8 cellular contexts compared by ENCODE assay signal in genomic region chr6:85464722-85465150, GRCh38. TPM values are rescaled to one million over a fixed set of nuclear protein-coding genes. Genes with fewer than 3 reads are reported as not detected.
DNase-seq lines count a peak whose midpoint lies in the region; ATAC-seq, FAIRE-seq and TF ChIP-seq lines count a peak whose summit lies in the region.

No MANE protein-coding gene starts in this region.

- WGBS in mammary epithelial cell (ENCODE audit: low coverage, missing lambda C conversion rate) = 2% methylated on average over 4 of the region's 4 CpGs

- H3K9me3 ChIP-seq in PC-9 (ENCODE audit: insufficient read depth, low read depth) (no peaks in the 10 kb centered on the region), mammary epithelial cell (replicated peaks; ENCODE audit: insufficient read depth, low read length) (no peaks in the 10 kb centered on the region), skeletal muscle satellite cell (replicated peaks; ENCODE audit: low read length) (no peaks in the 10 kb centered on the region)

- H3K9ac ChIP-seq in mammary epithelial cell (ENCODE audit: insufficient read depth, low read length) (peak overlapping the region; percentile 39), skeletal muscle satellite cell (ENCODE audit: low read depth, low read length) (peak overlapping the region; percentile 92)

- H3K4me2 ChIP-seq in PC-9 = peak overlapping the region; percentile 79
- H3K4me2 ChIP-seq in mammary epithelial cell (ENCODE audit: insufficient read depth, low read depth, low read length) = peak overlapping the region; percentile 47
- H3K4me2 ChIP-seq in skeletal muscle satellite cell (ENCODE audit: low read length) = peak overlapping the region; percentile 79

- in situ Hi-C loops in mammary epithelial cell (cut with MboI; ENCODE audit: low sequenced_read_pairs in 2 of 2) = no loop called here

- H2AFZ ChIP-seq in PC-9 (no peak overlapping the region), mammary epithelial cell (ENCODE audit: low read depth, low read length) (no peak overlapping the region)

- peak overlapping the region; percentile 98 for H3K27ac ChIP-seq in PC-9
- H3K27ac ChIP-seq in mammary epithelial cell (ENCODE audit: insufficient read depth, low read depth, low read length) = peak overlapping the region; percentile 92

- no peaks in the 10 kb centered on the region for H3K9me2 ChIP-seq in PC-9 (ENCODE audit: insufficient read depth)

- BruUV-seq in PC-9 (replicated peaks; lab: Mats Ljungman, UMichigan) (TSS peak; percentile 44), mammary epithelial cell (replicated peaks; lab: Mats Ljungman, UMichigan) (no TSS peak)

- H3K79me2 ChIP-seq in PC-9 (ENCODE audit: low read depth) (peaks cover 60% of the 10 kb centered on the region), mammary epithelial cell (ENCODE audit: insufficient read depth, low read length) (peaks cover 53% of the 10 kb centered on the region)

- H3F3A ChIP-seq in PC-9 (ENCODE audit: insufficient read depth, low read depth) = peaks cover 65% of the 10 kb centered on the region

- no peak for TF ChIP-seq POLR2A in GM12891 (IDR thresholded peaks at IDR 0.05; ENCODE audit: low read depth, low read length)

- dilution Hi-C loops in mammary epithelial cell (cut with HindIII; ENCODE audit: low sequenced_read_pairs) = no loop called here

- H3K4me3 ChIP-seq in PC-9 (peak overlapping the region; percentile 19; the same call in 1 of the 2 replicates), mammary epithelial cell (replicated peaks in 1 of 3; ENCODE audit: insufficient read depth in 1 of 3, low read depth in 2 of 3, low read length in 3 of 3) (no peak overlapping the region), skeletal muscle satellite cell (ENCODE audit: low read length) (peak overlapping the region; percentile 56)

- CTCF ChIA-PET in PC-9 (lab: Charles Lee) = interaction anchor here (0.6 to 1.3 kb wide), 2 partner anchors 18 to 25 kb away, joined by 3 to 4 read pairs; no protein-coding TSS in a partner anchor
- CTCF ChIA-PET in mammary epithelial cell (lab: Charles Lee; ENCODE audit: low non-redundant PET) = interaction anchor here (0.5 to 1.1 kb wide), 3 partner anchors 7 to 110 kb away, joined by 3 to 4 read pairs (median 3); no protein-coding TSS in a partner anchor

- POLR2A ChIA-PET in PC-9 (lab: Charles Lee; ENCODE audit: unreplicated experiment) = interaction anchor here (0.6 to 1.0 kb wide), 4 partner anchors 15 to 206 kb away, joined by 3 to 4 read pairs (median 3); partner anchors contain the start of gene NT5E

- H4K20me1 ChIP-seq in PC-9 (ENCODE audit: insufficient read depth) = no peaks in the 10 kb centered on the region
- H4K20me1 ChIP-seq in mammary epithelial cell (ENCODE audit: insufficient read depth, low read length) = no peaks in the 10 kb centered on the region

- DNase-seq in EL (peak; percentile 97), PC-9 (peak; percentile 48 to 90), mammary epithelial cell (peak; percentile 89), SKM-1 treated with dmso at 0.1 percent for 144 hours (lab: John Stamatoyannopoulos, UW; ENCODE audit: unreplicated experiment) (no peak), GM12891 (ENCODE audit: insufficient read length, low spot score) (no peak)
- DNase-seq in effector CD4-positive, alpha-beta T cell = no peak

- no peak for ATAC-seq in HG02840 (IDR thresholded peaks at IDR 0.05; ENCODE audit: low FRiP score, unreplicated experiment)

- no peak for FAIRE-seq in GM12891 (lab: Jason Lieb, UNC)

- TF ChIP-seq CTCF in PC-9 (conservative IDR thresholded peaks at IDR 0.05) = no peak
- TF ChIP-seq CTCF in mammary epithelial cell (conservative IDR thresholded peaks at IDR 0.05 in 1 of 2, IDR thresholded peaks at IDR 0.05 in 1 of 2; ENCODE audit: extremely low read depth in 1 of 2, insufficient read depth in 1 of 2, low read depth in 1 of 2, low read length in 2 of 2) = no peak

- H3K27me3 ChIP-seq in PC-9 (ENCODE audit: insufficient read depth, low read depth) (no peaks in the 10 kb centered on the region), mammary epithelial cell (ENCODE audit: insufficient read depth, low read length) (no peaks in the 10 kb centered on the region), skeletal muscle satellite cell (ENCODE audit: control insufficient read depth, insufficient read depth, low read length) (no peaks in the 10 kb centered on the region)

- intact Hi-C loops in PC-9 (cut with micrococcal nuclease; ENCODE audit: unreplicated experiment) (loop anchor here (1.0 to 2.0 kb wide), 3 partner anchors 14 to 103 kb away; partner anchors contain the start of gene NT5E), mammary epithelial cell (cut with micrococcal nuclease) (loop anchor here (1.0 to 5.0 kb wide), 4 partner anchors 14 to 178 kb away; partner anchors contain the start of genes NT5E and SYNCRIP)

- H3K36me3 ChIP-seq in PC-9 (ENCODE audit: low read depth) (peaks cover 19% of the 10 kb centered on the region), mammary epithelial cell (ENCODE audit: insufficient read depth, low read length) (peaks cover 20% of the 10 kb centered on the region), skeletal muscle satellite cell (ENCODE audit: insufficient read depth, low read length) (peaks cover 61% of the 10 kb centered on the region)

- H3K4me1 ChIP-seq in PC-9 (replicated peaks; ENCODE audit: insufficient read depth) (peaks cover 100% of the 10 kb centered on the region), mammary epithelial cell (ENCODE audit: insufficient read depth, low read length) (peaks cover 85% of the 10 kb centered on the region), skeletal muscle satellite cell (ENCODE audit: control insufficient read depth, insufficient read depth, low read length) (peaks cover 90% of the 10 kb centered on the region)

TF ChIP-seq in GM12891, 5 proteins besides CTCF, POLR2A, EP300 and RAD21:
- no peak for TF ChIP-seq POU2F2 (IDR thresholded peaks at IDR 0.05; ENCODE audit: low read depth, low read length)
- no peak for TF ChIP-seq PAX5 (IDR thresholded peaks at IDR 0.05; ENCODE audit: insufficient read depth, low read length, severe bottlenecking)
TF ChIP-seq in GM12891: peak in this region for 0.

RNA-seq across cellular contexts. Expression of gene NT5E, which starts 14.9 kb away (rescaled TPM):
- total RNA-seq in PC-9 (2021) = 84.6 and 90.4 TPM in 2 replicates
- 100 to 1,000 TPM in 1 of 2 donors, 10 to 100 TPM in 1; 74.2 to 228 TPM for total RNA-seq in mammary epithelial cell
- 148 TPM for polyA plus RNA-seq in mammary epithelial cell
- 174 TPM for polyA minus RNA-seq in mammary epithelial cell
- total RNA-seq in skeletal muscle satellite cell (2012; rRNA removed) = 342 and 377 TPM in 2 replicates
- polyA plus RNA-seq in GM12891 (2012; ENCODE audit: low read depth, missing spikeins) = 3.2 TPM

Comparison
In these comparisons a context has a peak if more than half of its experiments do, and no peak if none do; other contexts are left out.
1. DNase-seq: peak in EL (single experiment), PC-9 (2 of 2) and mammary epithelial cell (single experiment); none in effector CD4-positive, alpha-beta T cell (single experiment), SKM-1 treated with dmso at 0.1 percent for 144 hours (single experiment) and GM12891 (single experiment).
2. H3K4me3 ChIP-seq: peak in PC-9 (single experiment) and skeletal muscle satellite cell (single experiment); none in mammary epithelial cell (0 of 3).
3. Peak in every context shown above with its lines, with median percentiles within 50 percentile points of each other: H3K4me2 ChIP-seq.